In genomic region chr7:92739091-92739490, GRCh38 we compare ENCODE assay signal across 1 cellular context.
TF ChIP-seq lines count a peak whose summit lies in the region.

No MANE protein-coding gene starts in this region.

TF ChIP-seq in HepG2, 621 proteins besides CTCF, POLR2A, EP300 and RAD21 (continued from another document):
- TF ChIP-seq IKZF5 (CRISPR knock-in tag; IDR thresholded peaks at IDR 0.05) (no peak), THAP9 (CRISPR knock-in tag; IDR thresholded peaks at IDR 0.05; ENCODE audit: borderline replicate concordance) (no peak), U2AF2 (IDR thresholded peaks at IDR 0.05; ENCODE audit: low read depth, low read length) (no peak), PCBP2 (optimal IDR thresholded peaks at IDR 0.05; ENCODE audit: low read depth, low read length, poor library complexity, severe bottlenecking) (no peak), IRF1 (CRISPR knock-in tag; IDR thresholded peaks at IDR 0.05; ENCODE audit: low read depth) (no peak), ZNF124 (CRISPR knock-in tag; IDR thresholded peaks at IDR 0.05) (no peak), ZBTB10 (CRISPR knock-in tag; IDR thresholded peaks at IDR 0.05; ENCODE audit: borderline replicate concordance) (no peak), FOXP4 (CRISPR knock-in tag; IDR thresholded peaks at IDR 0.05) (no peak), GLI4 (CRISPR knock-in tag; IDR thresholded peaks at IDR 0.05; ENCODE audit: borderline replicate concordance) (no peak), ZNF362 (CRISPR knock-in tag; IDR thresholded peaks at IDR 0.05; ENCODE audit: borderline replicate concordance) (no peak), ZNF776 (CRISPR knock-in tag; IDR thresholded peaks at IDR 0.05) (no peak)
